17 cellular contexts compared by ENCODE assay signal in genomic region chr2:232210306-232210705, GRCh38.
DNase-seq lines count a peak whose midpoint lies in the region; ATAC-seq, FAIRE-seq and TF ChIP-seq lines count a peak whose summit lies in the region.
"Had no signal": no experiment of that assay in that cellular context is flagged by ENCODE, and none has a peak within 500 bp of the region (broad histone marks: within the 10 kb centered on the region; RNA-seq: fewer than 3 reads in every experiment).

No MANE protein-coding gene starts in this region.

- no peaks in the 10 kb centered on the region for H3K9me3 Mint-ChIP-seq in osteocyte (ENCODE audit: unreplicated experiment)
- H3K9me3 Mint-ChIP-seq: CD4-positive, alpha-beta memory T cell had no signal

- H3K4me3 Mint-ChIP-seq in osteocyte (ENCODE audit: unreplicated experiment), result no peak overlapping the region
- H3K4me3 Mint-ChIP-seq: CD4-positive, alpha-beta memory T cell had no signal

- no peak overlapping the region for H3K4me3 ChIP-seq in epithelial cell of esophagus (ENCODE audit: low read length)

- H3K4me1 Mint-ChIP-seq in osteocyte (ENCODE audit: unreplicated experiment), result no peaks in the 10 kb centered on the region

- TF ChIP-seq CTCF in epithelial cell of esophagus (IDR thresholded peaks at IDR 0.05; ENCODE audit: insufficient read depth, low read depth, low read length, missing control alignments) (no peak), osteocyte (IDR thresholded peaks at IDR 0.05) (no peak)

- H3K36me3 Mint-ChIP-seq in osteocyte (ENCODE audit: unreplicated experiment), result peaks cover 10% of the 10 kb centered on the region

- H3K27me3 Mint-ChIP-seq in osteocyte (ENCODE audit: unreplicated experiment), result no peaks in the 10 kb centered on the region
- H3K27me3 Mint-ChIP-seq: CD4-positive, alpha-beta memory T cell had no signal

- ATAC-seq in GM21723 (IDR thresholded peaks at IDR 0.05; ENCODE audit: unreplicated experiment) (no peak), GM18511 (IDR thresholded peaks at IDR 0.05; ENCODE audit: unreplicated experiment) (no peak), HG03460 (IDR thresholded peaks at IDR 0.05; ENCODE audit: unreplicated experiment) (no peak)

- H3K27ac Mint-ChIP-seq in osteocyte (ENCODE audit: unreplicated experiment), result no peak overlapping the region
- H3K27ac Mint-ChIP-seq: CD4-positive, alpha-beta memory T cell had no signal

- DNase-seq in HTR-8/SVneo (ENCODE audit: insufficient read length, low spot score) (no peak), epithelial cell of esophagus (ENCODE audit: low read depth) (peak; percentile 66), osteocyte (ENCODE audit: extremely low spot score, unreplicated experiment) (peak; percentile 38)
- DNase-seq: C1 segment of cervical spinal cord; Calu3; CD4-positive, alpha-beta memory T cell; COR-L47; DMS53; DMS79 treated with DMSO at 0.1 percent for 48 hours; GF-D8; GOT3; H7; HCEC 1CT had no signal

- FAIRE-seq in HTR-8/SVneo (lab: Jason Lieb, UNC), result peak; percentile 65
- FAIRE-seq: GM12892 had no signal
